Comparison of ENCODE assay signal across 15 cellular contexts in genomic region chr11:68543594-68543993, GRCh38.
DNase-seq lines count a peak whose midpoint lies in the region; ATAC-seq and TF ChIP-seq lines count a peak whose summit lies in the region.
"Had no signal": no experiment of that assay in that cellular context is flagged by ENCODE, and none has a peak within 500 bp of the region (broad histone marks: within the 10 kb centered on the region; RNA-seq: fewer than 3 reads in every experiment).

No MANE protein-coding gene starts in this region.

- H3K4me1 ChIP-seq in hepatocyte (ENCODE audit: insufficient read depth) = peaks cover 8% of the 10 kb centered on the region

- H3K4me3 Mint-ChIP-seq in activated CD4-positive, alpha-beta memory T cell treated with anti-CD3 and anti-CD28 coated beads for 36 hours = no peak overlapping the region
- no peak overlapping the region for H3K4me3 Mint-ChIP-seq in activated CD4-positive, alpha-beta memory T cell treated with anti-CD3 and anti-CD28 coated beads, Interleukin-2, amount 10 ng/mL, durations not matched to agents 7 days and 5 days
- no peak overlapping the region for H3K4me3 Mint-ChIP-seq in activated CD8-positive, alpha-beta T cell treated with anti-CD3 and anti-CD28 coated beads for 36 hours
- no peak overlapping the region for H3K4me3 Mint-ChIP-seq in stimulated activated naive B cell treated with anti-CD40 and anti-IgM and Interleukin-4, amounts not matched to agents 10 μg/mL and 1 μg/mL and 100 μg/mL, for 72 hours
- H3K4me3 Mint-ChIP-seq: nephron had no signal

- no peak for ATAC-seq in activated CD8-positive, alpha-beta T cell treated with anti-CD3 and anti-CD28 coated beads for 36 hours
- no peak for ATAC-seq in stimulated activated naive B cell treated with anti-CD40 and anti-IgM and Interleukin-4, amounts not matched to agents 10 μg/mL and 1 μg/mL and 100 μg/mL, for 72 hours (replicated peaks)
- no peak for ATAC-seq in HG02642 (IDR thresholded peaks at IDR 0.05; ENCODE audit: poor library complexity, unreplicated experiment)

- peak overlapping the region; percentile 49 for H3K27ac Mint-ChIP-seq in activated CD4-positive, alpha-beta memory T cell treated with anti-CD3 and anti-CD28 coated beads for 36 hours
- H3K27ac Mint-ChIP-seq in activated CD4-positive, alpha-beta memory T cell treated with anti-CD3 and anti-CD28 coated beads, Interleukin-2, amount 10 ng/mL, durations not matched to agents 7 days and 5 days = no peak overlapping the region
- peak overlapping the region; percentile 3 for H3K27ac Mint-ChIP-seq in activated CD8-positive, alpha-beta T cell treated with anti-CD3 and anti-CD28 coated beads for 36 hours
- H3K27ac Mint-ChIP-seq in stimulated activated naive B cell treated with anti-CD40 and anti-IgM and Interleukin-4, amounts not matched to agents 10 μg/mL and 1 μg/mL and 100 μg/mL, for 72 hours = peak overlapping the region; percentile 60
- H3K27ac Mint-ChIP-seq: nephron had no signal

- H3K36me3 Mint-ChIP-seq in activated CD4-positive, alpha-beta memory T cell treated with anti-CD3 and anti-CD28 coated beads for 36 hours = peaks cover 56% of the 10 kb centered on the region
- H3K36me3 Mint-ChIP-seq in activated CD4-positive, alpha-beta memory T cell treated with anti-CD3 and anti-CD28 coated beads, Interleukin-2, amount 10 ng/mL, durations not matched to agents 7 days and 5 days (ENCODE audit: low read depth) = peaks cover 75% of the 10 kb centered on the region
- H3K36me3 Mint-ChIP-seq in activated CD8-positive, alpha-beta T cell treated with anti-CD3 and anti-CD28 coated beads for 36 hours (ENCODE audit: low read depth) = peaks cover 77% of the 10 kb centered on the region
- H3K36me3 Mint-ChIP-seq in stimulated activated naive B cell treated with anti-CD40 and anti-IgM and Interleukin-4, amounts not matched to agents 10 μg/mL and 1 μg/mL and 100 μg/mL, for 72 hours = peaks cover 51 to 60% of the 10 kb centered on the region in 2 donors

- peaks cover 30% of the 10 kb centered on the region for H4K20me1 ChIP-seq in hepatocyte (ENCODE audit: insufficient read depth, poor library complexity, severe bottlenecking)

- POLR2A ChIA-PET in activated CD4-positive, alpha-beta memory T cell treated with anti-CD3 and anti-CD28 coated beads for 36 hours (lab: Charles Lee) = no interaction called here
- POLR2A ChIA-PET in activated CD4-positive, alpha-beta memory T cell treated with anti-CD3 and anti-CD28 coated beads, Interleukin-2, amount 10 ng/mL, durations not matched to agents 7 days and 5 days (lab: Charles Lee) = no interaction called here
- POLR2A ChIA-PET in activated CD8-positive, alpha-beta T cell treated with anti-CD3 and anti-CD28 coated beads for 36 hours (lab: Charles Lee) = interaction anchor here (0.8 to 1.0 kb wide), 2 partner anchors 15 to 23 kb away, joined by 3 read pairs; no protein-coding TSS in a partner anchor

- no peaks in the 10 kb centered on the region for H3K36me3 ChIP-seq in hepatocyte (replicated peaks; ENCODE audit: insufficient read depth, low read depth)

- H3K9me2 ChIP-seq in hepatocyte (replicated peaks; ENCODE audit: insufficient read depth) = no peaks in the 10 kb centered on the region

- H3K9me3 ChIP-seq in hepatocyte (ENCODE audit: low read depth) = no peaks in the 10 kb centered on the region
- H3K9me3 ChIP-seq: thyroid gland had no signal

- no peak overlapping the region for H3K4me2 ChIP-seq in hepatocyte

- intact Hi-C loops in activated CD4-positive, alpha-beta memory T cell treated with anti-CD3 and anti-CD28 coated beads for 36 hours (cut with micrococcal nuclease) = no loop called here
- intact Hi-C loops in activated CD8-positive, alpha-beta T cell treated with anti-CD3 and anti-CD28 coated beads for 36 hours (cut with micrococcal nuclease) = no loop called here

- H3K79me2 ChIP-seq in hepatocyte = peaks cover 91% of the 10 kb centered on the region

- H2AFZ ChIP-seq in hepatocyte = no peak overlapping the region

- H3K27ac ChIP-seq in hepatocyte = peak overlapping the region; percentile 10

- DNase-seq in activated CD4-positive, alpha-beta memory T cell treated with anti-CD3 and anti-CD28 coated beads for 36 hours = no peak
- DNase-seq in activated CD4-positive, alpha-beta memory T cell treated with anti-CD3 and anti-CD28 coated beads, Interleukin-2, amount 10 ng/mL, durations not matched to agents 7 days and 5 days = no peak
- no peak for DNase-seq in activated CD8-positive, alpha-beta T cell treated with anti-CD3 and anti-CD28 coated beads for 36 hours
- DNase-seq in hepatocyte (ENCODE audit: low spot score) (no peak), Ammon's horn (ENCODE audit: low spot score) (no peak), erythroblast (lab: John Stamatoyannopoulos, UW) (no peak)
- no peak for DNase-seq in stimulated activated naive B cell treated with anti-CD40 and anti-IgM and Interleukin-4, amounts not matched to agents 10 μg/mL and 1 μg/mL and 100 μg/mL, for 72 hours
- DNase-seq: activated CD8-positive, alpha-beta memory T cell treated with anti-CD3 and anti-CD28 coated beads for 24 hours; activated naive CD4-positive, alpha-beta T cell; effector memory CD4-positive, alpha-beta T cell; NCI-H2029 treated with DMSO at 0.1 percent for 48 hours; NCI-H524 treated with DMSO at 0.1 percent for 48 hours; thyroid gland had no signal

- no peaks in the 10 kb centered on the region for H3K27me3 ChIP-seq in hepatocyte
- H3K27me3 ChIP-seq: thyroid gland had no signal

- no peaks in the 10 kb centered on the region for H3K9me3 Mint-ChIP-seq in activated CD4-positive, alpha-beta memory T cell treated with anti-CD3 and anti-CD28 coated beads for 36 hours
- no peaks in the 10 kb centered on the region for H3K9me3 Mint-ChIP-seq in activated CD4-positive, alpha-beta memory T cell treated with anti-CD3 and anti-CD28 coated beads, Interleukin-2, amount 10 ng/mL, durations not matched to agents 7 days and 5 days
- no peaks in the 10 kb centered on the region for H3K9me3 Mint-ChIP-seq in activated CD8-positive, alpha-beta T cell treated with anti-CD3 and anti-CD28 coated beads for 36 hours
- no peaks in the 10 kb centered on the region for H3K9me3 Mint-ChIP-seq in stimulated activated naive B cell treated with anti-CD40 and anti-IgM and Interleukin-4, amounts not matched to agents 10 μg/mL and 1 μg/mL and 100 μg/mL, for 72 hours
- H3K9me3 Mint-ChIP-seq: nephron had no signal

- peaks cover 77% of the 10 kb centered on the region for H3K4me1 Mint-ChIP-seq in activated CD4-positive, alpha-beta memory T cell treated with anti-CD3 and anti-CD28 coated beads for 36 hours (ENCODE audit: low read depth)
- H3K4me1 Mint-ChIP-seq in activated CD4-positive, alpha-beta memory T cell treated with anti-CD3 and anti-CD28 coated beads, Interleukin-2, amount 10 ng/mL, durations not matched to agents 7 days and 5 days = peaks cover 52% of the 10 kb centered on the region
- peaks cover 80% of the 10 kb centered on the region for H3K4me1 Mint-ChIP-seq in activated CD8-positive, alpha-beta T cell treated with anti-CD3 and anti-CD28 coated beads for 36 hours (ENCODE audit: low read depth)
- H3K4me1 Mint-ChIP-seq in stimulated activated naive B cell treated with anti-CD40 and anti-IgM and Interleukin-4, amounts not matched to agents 10 μg/mL and 1 μg/mL and 100 μg/mL, for 72 hours = peaks cover 37 to 59% of the 10 kb centered on the region in 2 donors

- H3K27me3 Mint-ChIP-seq in activated CD4-positive, alpha-beta memory T cell treated with anti-CD3 and anti-CD28 coated beads for 36 hours = no peaks in the 10 kb centered on the region
- H3K27me3 Mint-ChIP-seq in activated CD4-positive, alpha-beta memory T cell treated with anti-CD3 and anti-CD28 coated beads, Interleukin-2, amount 10 ng/mL, durations not matched to agents 7 days and 5 days = no peaks in the 10 kb centered on the region
- no peaks in the 10 kb centered on the region for H3K27me3 Mint-ChIP-seq in activated CD8-positive, alpha-beta T cell treated with anti-CD3 and anti-CD28 coated beads for 36 hours
- H3K27me3 Mint-ChIP-seq in stimulated activated naive B cell treated with anti-CD40 and anti-IgM and Interleukin-4, amounts not matched to agents 10 μg/mL and 1 μg/mL and 100 μg/mL, for 72 hours = no peaks in the 10 kb centered on the region

- no peak overlapping the region for H3K4me3 ChIP-seq in hepatocyte
- H3K4me3 ChIP-seq: thyroid gland had no signal

- TF ChIP-seq POLR2A in erythroblast (IDR thresholded peaks at IDR 0.05; ENCODE audit: low read length) = no peak

- CTCF ChIA-PET in activated CD4-positive, alpha-beta memory T cell treated with anti-CD3 and anti-CD28 coated beads for 36 hours (lab: Charles Lee) = no interaction called here
- CTCF ChIA-PET in activated CD4-positive, alpha-beta memory T cell treated with anti-CD3 and anti-CD28 coated beads, Interleukin-2, amount 10 ng/mL, durations not matched to agents 7 days and 5 days (lab: Charles Lee) = no interaction called here
- CTCF ChIA-PET in activated CD8-positive, alpha-beta T cell treated with anti-CD3 and anti-CD28 coated beads for 36 hours (lab: Charles Lee) = interaction anchor here (1.0 kb wide), 1 partner anchor 15 kb away, joined by 5 read pairs; no protein-coding TSS in a partner anchor

- no peak for TF ChIP-seq CTCF in activated CD8-positive, alpha-beta T cell treated with anti-CD3 and anti-CD28 coated beads for 36 hours (IDR thresholded peaks at IDR 0.05)
- TF ChIP-seq CTCF in hepatocyte (IDR thresholded peaks at IDR 0.05; ENCODE audit: poor library complexity) = no peak

- 74% methylated on average over 8 of the region's 8 CpGs for WGBS in hepatocyte (ENCODE audit: low lambda C conversion rate, missing lambda C conversion rate)
